ENCODE assay signal across 8 cellular contexts in the genomic region with DNA sequence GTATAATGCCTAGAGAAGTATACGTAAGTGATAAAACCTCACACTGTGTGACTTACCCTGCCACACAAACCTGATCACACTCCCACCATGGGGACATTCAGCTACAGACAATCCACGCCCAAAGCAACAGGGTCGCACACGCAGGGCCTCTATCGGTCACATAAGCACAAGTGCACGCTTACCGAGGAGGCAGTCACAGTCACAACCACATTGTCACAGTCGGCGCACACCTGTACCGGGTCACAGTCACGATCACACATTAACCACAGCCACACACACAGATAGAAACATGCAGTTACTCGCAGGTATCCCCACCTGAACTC. TPM values are rescaled to one million over a fixed set of nuclear protein-coding genes. Genes with fewer than 3 reads are reported as not detected.
DNase-seq lines count a peak whose midpoint lies in the region; ATAC-seq and TF ChIP-seq lines count a peak whose summit lies in the region.

No MANE protein-coding gene starts in this region.

- intact Hi-C loops in esophagus squamous epithelium (cut with DNase I), result no loop called here

- WGBS in esophagus squamous epithelium, 2 donors, result 1 to 7% methylated on average over 10 to 12 of the region's 12 CpGs

- peak overlapping the region; percentile 93 for H3K27ac Mint-ChIP-seq in activated CD4-positive, alpha-beta T cell treated with anti-CD3 and anti-CD28 coated beads, Interleukin-2, amount 10 ng/mL, durations not matched to agents 7 days and 5 days

- DNase-seq in GM03348 (ENCODE audit: low spot score) (peak; percentile 29), esophagus squamous epithelium (lab: John Stamatoyannopoulos, UW) (no peak), occipital lobe (lab: John Stamatoyannopoulos, UW) (peak; percentile 34), NCI-H2196 treated with DMSO at 0.1 percent for 48 hours (lab: John Stamatoyannopoulos, UW; ENCODE audit: unreplicated experiment) (no peak), amniotic stem cell (lab: John Stamatoyannopoulos, UW) (no peak)
- peak; percentile 51 for DNase-seq in activated CD4-positive, alpha-beta T cell treated with anti-CD3 and anti-CD28 coated beads, Interleukin-2, amount 10 ng/mL, durations not matched to agents 7 days and 5 days

- ATAC-seq in GM21786 (IDR thresholded peaks at IDR 0.05; ENCODE audit: unreplicated experiment), result peak; percentile 11

- H3K36me3 Mint-ChIP-seq in activated CD4-positive, alpha-beta T cell treated with anti-CD3 and anti-CD28 coated beads, Interleukin-2, amount 10 ng/mL, durations not matched to agents 7 days and 5 days (ENCODE audit: low read depth), result peaks cover 29% of the 10 kb centered on the region

- H3K4me1 ChIP-seq in Loucy (ENCODE audit: insufficient read depth, low read length, poor library complexity, severe bottlenecking) (peaks cover 10% of the 10 kb centered on the region), esophagus squamous epithelium (peaks cover 0 to 24% (median 9%) of the 10 kb centered on the region in 3 donors)

- peak overlapping the region; percentile 97 for H2AFZ ChIP-seq in Loucy (ENCODE audit: low read length)

- peaks cover 30% of the 10 kb centered on the region for H3K79me2 ChIP-seq in Loucy (ENCODE audit: insufficient read depth, low read length)

- no peaks in the 10 kb centered on the region for H4K20me1 ChIP-seq in Loucy (ENCODE audit: insufficient read depth, low read length, poor library complexity, severe bottlenecking)

- peak overlapping the region; percentile 78 for H3K9ac ChIP-seq in Loucy (ENCODE audit: low read depth, low read length, poor library complexity, severe bottlenecking)

- peak; percentile 40 for TF ChIP-seq CTCF in Loucy (conservative IDR thresholded peaks at IDR 0.05; ENCODE audit: low read length)
- TF ChIP-seq CTCF in esophagus squamous epithelium (IDR thresholded peaks at IDR 0.05), result no peak

- H3K36me3 ChIP-seq in Loucy (ENCODE audit: insufficient read depth, low read length) (no peaks in the 10 kb centered on the region), esophagus squamous epithelium (peaks cover 0 to 10% (median 0%) of the 10 kb centered on the region in 3 donors)

- H3K4me1 Mint-ChIP-seq in activated CD4-positive, alpha-beta T cell treated with anti-CD3 and anti-CD28 coated beads, Interleukin-2, amount 10 ng/mL, durations not matched to agents 7 days and 5 days, result peaks cover 24% of the 10 kb centered on the region

- peaks cover 23% of the 10 kb centered on the region for H3K9me3 Mint-ChIP-seq in activated CD4-positive, alpha-beta T cell treated with anti-CD3 and anti-CD28 coated beads, Interleukin-2, amount 10 ng/mL, durations not matched to agents 7 days and 5 days

- H3K9me2 ChIP-seq in Loucy (replicated peaks; ENCODE audit: low read depth, low read length), result no peaks in the 10 kb centered on the region

- no peaks in the 10 kb centered on the region for H3F3A ChIP-seq in Loucy (ENCODE audit: low read depth)

- POLR2A ChIA-PET in activated CD4-positive, alpha-beta T cell treated with anti-CD3 and anti-CD28 coated beads, Interleukin-2, amount 10 ng/mL, durations not matched to agents 7 days and 5 days (lab: Charles Lee), result interaction anchor here (1.4 kb wide), 1 partner anchor 362 kb away, joined by 3 read pairs; a partner anchor contains a TSS

- H3K4me3 Mint-ChIP-seq in activated CD4-positive, alpha-beta T cell treated with anti-CD3 and anti-CD28 coated beads, Interleukin-2, amount 10 ng/mL, durations not matched to agents 7 days and 5 days, result peak overlapping the region; percentile 93

- H3K27ac ChIP-seq in esophagus squamous epithelium, result peak overlapping the region; percentile 92 to 99 (median 97)

- no peaks in the 10 kb centered on the region for H3K9me3 ChIP-seq in Loucy (ENCODE audit: insufficient read depth, low read depth, low read length)
- peaks cover 0 to 26% (median 4%) of the 10 kb centered on the region in 3 donors for H3K9me3 ChIP-seq in esophagus squamous epithelium

- H3K27me3 ChIP-seq in Loucy (ENCODE audit: insufficient read depth, low read length, poor library complexity, severe bottlenecking) (no peaks in the 10 kb centered on the region), esophagus squamous epithelium (no peaks in the 10 kb centered on the region)

- CTCF ChIA-PET in activated CD4-positive, alpha-beta T cell treated with anti-CD3 and anti-CD28 coated beads, Interleukin-2, amount 10 ng/mL, durations not matched to agents 7 days and 5 days (lab: Charles Lee), result interaction anchor here (1.1 to 2.5 kb wide), 2 partner anchors 9 to 11 kb away, joined by 3 to 9 read pairs; no protein-coding TSS in a partner anchor

- peak overlapping the region; percentile 88 for H3K4me3 ChIP-seq in Loucy (ENCODE audit: low read length, poor library complexity, severe bottlenecking)
- H3K4me3 ChIP-seq in esophagus squamous epithelium, result peak overlapping the region; percentile 65 to 91 (median 80)

- no peaks in the 10 kb centered on the region for H3K27me3 Mint-ChIP-seq in activated CD4-positive, alpha-beta T cell treated with anti-CD3 and anti-CD28 coated beads, Interleukin-2, amount 10 ng/mL, durations not matched to agents 7 days and 5 days

- peak overlapping the region; percentile 76 for H3K4me2 ChIP-seq in Loucy (ENCODE audit: low read depth, low read length, poor library complexity, severe bottlenecking)

- TF ChIP-seq POLR2A in esophagus squamous epithelium (IDR thresholded peaks at IDR 0.05), result no peak

RNA-seq across cellular contexts. Expression of a gene that starts 0.6 kb away (rescaled TPM):
- 1 to 10 TPM; 7.8 to 9.6 TPM for total RNA-seq in activated CD4-positive, alpha-beta T cell treated with anti-CD3 and anti-CD28 coated beads, Interleukin-2, amount 10 ng/mL, durations not matched to agents 7 days and 5 days
- total RNA-seq in esophagus squamous epithelium, result 10 to 100 TPM in 1 of 4 donors, 1 to 10 TPM in 3; 4.5 to 13.0 (median 7.4) TPM
- total RNA-seq in occipital lobe, result 60.7 TPM

RNA-seq across cellular contexts. Expression of a gene that starts 39.3 kb away (rescaled TPM):
- total RNA-seq in activated CD4-positive, alpha-beta T cell treated with anti-CD3 and anti-CD28 coated beads, Interleukin-2, amount 10 ng/mL, durations not matched to agents 7 days and 5 days, result 10 to 100 TPM; 10.6 to 13.7 TPM
- total RNA-seq in esophagus squamous epithelium (10 to 100 TPM in 1 of 4 donors, 1 to 10 TPM in 3; 3.7 to 13.4 (median 7.4) TPM), occipital lobe (48.4 TPM)

Comparison
In these comparisons a context has a peak if more than half of its experiments do, and no peak if none do; other contexts are left out.
1. DNase-seq: peak in GM03348 (single experiment), activated CD4-positive, alpha-beta T cell treated with anti-CD3 and anti-CD28 coated beads, Interleukin-2, amount 10 ng/mL, durations not matched to agents 7 days and 5 days (single experiment) and occipital lobe (single experiment); none in esophagus squamous epithelium (single experiment), NCI-H2196 treated with DMSO at 0.1 percent for 48 hours (single experiment) and amniotic stem cell (single experiment).